Comparison of ENCODE assay signal across 8 cellular contexts in the genomic region with DNA sequence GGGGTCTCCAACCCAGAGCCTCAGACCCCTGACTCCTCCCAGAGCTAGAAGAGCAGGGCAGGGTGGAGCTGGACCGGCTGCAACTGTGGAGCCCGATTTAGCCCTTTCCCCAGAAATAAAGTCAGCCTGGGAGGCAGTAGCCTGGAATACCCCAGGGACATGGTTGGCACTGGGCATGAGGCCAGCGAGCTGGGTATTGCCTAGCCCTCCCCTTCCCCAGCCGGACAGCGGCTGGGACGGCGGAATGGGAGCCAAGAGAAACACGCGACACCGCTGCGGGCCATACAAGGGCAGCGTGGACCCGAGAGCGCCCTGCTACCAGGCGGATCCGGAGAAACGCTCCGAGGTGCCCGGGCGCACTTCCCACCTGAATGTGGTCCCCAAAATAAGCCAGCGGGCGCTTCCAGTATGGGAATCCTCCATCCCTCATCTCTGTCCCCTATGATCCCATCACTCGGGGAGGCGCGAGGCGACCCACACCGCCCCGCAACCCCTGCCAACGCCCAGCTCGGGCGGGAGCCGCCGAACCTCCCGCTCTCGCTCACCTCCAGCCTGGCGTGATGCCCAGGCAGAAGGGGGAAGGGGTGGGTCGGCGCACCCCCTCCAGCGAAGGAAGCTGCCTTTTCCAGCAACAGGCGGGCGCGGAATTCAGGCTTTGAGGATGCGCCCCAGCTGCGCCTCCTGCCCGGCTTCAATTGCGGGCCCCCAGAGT. TPM values are rescaled to one million over a fixed set of nuclear protein-coding genes. Genes with fewer than 3 reads are reported as not detected.
DNase-seq lines count a peak whose midpoint lies in the region; ATAC-seq and TF ChIP-seq lines count a peak whose summit lies in the region.

No MANE protein-coding gene starts in this region.

- peak overlapping the region; percentile 95 to 100 (median 99) for H3K4me2 ChIP-seq in BLaER1 treated with 17β-estradiol and CSF1 and Interleukin-3, amounts not matched to agents 10 nM and 100 nM

- peaks cover 0 to 30% (median 0%) of the 10 kb centered on the region in 11 experiments; a peak in 8 of 22 replicates for H3K27me3 ChIP-seq in BLaER1 treated with 17β-estradiol and CSF1 and Interleukin-3, amounts not matched to agents 10 nM and 100 nM
- H3K27me3 ChIP-seq in HUES6 (ENCODE audit: control insufficient read depth, insufficient read depth, low read length): peaks cover 15% of the 10 kb centered on the region
- peaks cover 7% of the 10 kb centered on the region for H3K27me3 ChIP-seq in prostate gland (replicated peaks; ENCODE audit: insufficient read depth)

- peak; percentile 66 for DNase-seq in activated CD8-positive, alpha-beta memory T cell treated with anti-CD3 and anti-CD28 coated beads, Interleukin-2, amount 50 U/mL, for 48 hours
- DNase-seq in left cardiac atrium (peak; percentile 74), prostate gland (ENCODE audit: low spot score) (no peak), AG20443 (ENCODE audit: low spot score) (no peak), NCI-H187 treated with DMSO at 0.1 percent for 48 hours (lab: John Stamatoyannopoulos, UW) (no peak), ecto neural progenitor cell (ENCODE audit: low spot score) (no peak)

- H3K9me3 ChIP-seq in BLaER1 treated with 17β-estradiol and CSF1 and Interleukin-3, amounts not matched to agents 10 nM and 100 nM (replicated peaks in 1 of 11): no peaks in the 10 kb centered on the region
- H3K9me3 ChIP-seq in HUES6 (ENCODE audit: control insufficient read depth, insufficient read depth, low read depth, low read length) (no peaks in the 10 kb centered on the region), prostate gland (no peaks in the 10 kb centered on the region)

- H3K27ac ChIP-seq in BLaER1 treated with 17β-estradiol and CSF1 and Interleukin-3, amounts not matched to agents 10 nM and 100 nM: peak overlapping the region in 9 of 11 experiments; percentile 28 to 83 (median 72); a peak in 17 of 22 replicates
- no peak overlapping the region; the same call in 1 of the 2 replicates for H3K27ac ChIP-seq in HUES6 (ENCODE audit: low read depth, low read length)
- peak overlapping the region; percentile 66 to 72 for H3K27ac ChIP-seq in prostate gland

- peak overlapping the region; percentile 11 to 90 (median 77); a peak in 21 of 22 replicates for H3K9ac ChIP-seq in BLaER1 treated with 17β-estradiol and CSF1 and Interleukin-3, amounts not matched to agents 10 nM and 100 nM
- peak overlapping the region; percentile 78 for H3K9ac ChIP-seq in HUES6 (ENCODE audit: low read length)

- peaks cover 55 to 66% (median 63%) of the 10 kb centered on the region in 10 experiments for H3K4me1 ChIP-seq in BLaER1 treated with 17β-estradiol and CSF1 and Interleukin-3, amounts not matched to agents 10 nM and 100 nM
- peaks cover 47% of the 10 kb centered on the region for H3K4me1 ChIP-seq in HUES6 (ENCODE audit: control insufficient read depth, insufficient read depth, low read length)
- H3K4me1 ChIP-seq in prostate gland (replicated peaks): no peaks in the 10 kb centered on the region

- TF ChIP-seq POLR2A in prostate gland (IDR thresholded peaks at IDR 0.05): no peak

- H4K20me1 ChIP-seq in BLaER1 treated with 17β-estradiol and CSF1 and Interleukin-3, amounts not matched to agents 10 nM and 100 nM: peaks cover 0 to 48% (median 6%) of the 10 kb centered on the region in 11 experiments; a peak in 10 of 22 replicates

- peaks cover 0 to 39% (median 36%) of the 10 kb centered on the region in 11 experiments; a peak in 16 of 22 replicates for H3K36me3 ChIP-seq in BLaER1 treated with 17β-estradiol and CSF1 and Interleukin-3, amounts not matched to agents 10 nM and 100 nM
- H3K36me3 ChIP-seq in HUES6 (ENCODE audit: control insufficient read depth, insufficient read depth, low read length): peaks cover 33% of the 10 kb centered on the region
- H3K36me3 ChIP-seq in prostate gland: no peaks in the 10 kb centered on the region

- H3K4me3 ChIP-seq in BLaER1 treated with 17β-estradiol and CSF1 and Interleukin-3, amounts not matched to agents 10 nM and 100 nM: peak overlapping the region; percentile 49 to 85 (median 76)
- peak overlapping the region; percentile 63 for H3K4me3 ChIP-seq in HUES6 (ENCODE audit: low read depth, low read length)
- peak overlapping the region; percentile 28 to 40 for H3K4me3 ChIP-seq in prostate gland

- intact Hi-C loops in left cardiac atrium (cut with DNase I) (no loop called here), prostate gland (cut with DNase I) (loop anchor here (2.0 kb wide), 1 partner anchor 59 kb away; no protein-coding TSS in a partner anchor)

- 2% methylated on average over 34 of the region's 46 CpGs for WGBS in prostate gland

- peak; percentile 40 to 49 for ATAC-seq in left cardiac atrium

- TF ChIP-seq CTCF in prostate gland (IDR thresholded peaks at IDR 0.05): no peak

RNA-seq across cellular contexts. Expression of gene MCAM, which starts 0.8 kb away (rescaled TPM):
- total RNA-seq in left cardiac atrium (100 to 1,000 TPM; 144 to 230 TPM), prostate gland (100 to 1,000 TPM; 156 to 292 TPM)

RNA-seq across cellular contexts. Expression of gene RNF26, which starts 18.2 kb away (rescaled TPM):
- 10 to 100 TPM; 13.2 to 14.1 TPM for total RNA-seq in left cardiac atrium
- total RNA-seq in prostate gland: 10 to 100 TPM; 17.6 to 34.2 TPM

RNA-seq across cellular contexts. Expression of gene C1QTNF5, which starts 24.5 kb away (rescaled TPM):
- total RNA-seq in left cardiac atrium (10 to 100 TPM; 25.1 to 39.9 TPM), prostate gland (10 to 100 TPM; 15.3 to 20.2 TPM)

RNA-seq across cellular contexts. Expression of gene MFRP, which starts 30.3 kb away (rescaled TPM):
- not detected for total RNA-seq in left cardiac atrium
- total RNA-seq in prostate gland: not detected

Comparison
In these comparisons a context has a peak if more than half of its experiments do, and no peak if none do; other contexts are left out.
1. DNase-seq: peak in activated CD8-positive, alpha-beta memory T cell treated with anti-CD3 and anti-CD28 coated beads, Interleukin-2, amount 50 U/mL, for 48 hours (single experiment) and left cardiac atrium (single experiment); none in prostate gland (single experiment), AG20443 (single experiment), NCI-H187 treated with DMSO at 0.1 percent for 48 hours (single experiment) and ecto neural progenitor cell (single experiment).
2. Peak in every context shown above with its lines, with median percentiles within 50 percentile points of each other: H3K4me3 ChIP-seq.